25 cellular contexts compared by ENCODE assay signal in the genomic region with DNA sequence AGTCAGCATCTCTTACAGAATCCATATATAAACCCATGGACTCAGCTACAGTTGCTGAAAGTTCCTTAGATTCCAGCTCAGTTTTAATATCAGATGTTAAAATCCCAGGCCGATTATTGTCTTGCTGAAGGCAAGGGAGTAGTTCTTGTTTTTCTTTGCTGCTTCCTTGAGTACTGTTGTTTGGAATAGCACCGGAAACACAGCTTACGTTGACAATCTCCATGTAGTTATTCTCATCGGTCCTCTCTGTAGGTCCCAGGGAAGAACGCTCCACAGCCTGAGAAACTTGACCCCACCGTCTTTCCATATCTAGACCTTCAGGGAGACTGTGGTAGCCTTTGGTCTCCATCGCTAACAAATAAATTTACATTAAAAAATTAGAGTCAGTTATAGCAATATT.
"Had no signal": no experiment of that assay in that cellular context is flagged by ENCODE, and none has a peak within 500 bp of the region (broad histone marks: within the 10 kb centered on the region; RNA-seq: fewer than 3 reads in every experiment).

No MANE protein-coding gene starts in this region.

- H3K9me3 Mint-ChIP-seq: activated naive CD4-positive, alpha-beta T cell treated with anti-CD3 and anti-CD28 coated beads, Interleukin-2, amount 50 U/mL, for 72 hours; activated naive CD8-positive, alpha-beta T cell treated with anti-CD3 and anti-CD28 coated beads, Interleukin-2, amount 50 U/mL, for 24 hours; activated T-cell treated with anti-CD3 and anti-CD28 coated beads, Interleukin-2, amount 50 U/mL, for 24 hours; activated T-helper 1 cell treated with anti-CD3 and anti-CD28 coated beads, Interleukin-12 subunit alpha, Interleukin-12 subunit beta, Interleukin-2, Interleukin-4 antibody, amounts not matched to agents 30 ng/mL and 10 ng/mL and 1 ng/mL, durations not matched to agents 14 hours and 24 hours and 36 hours; T-helper 1 cell treated with Interleukin-12 subunit alpha and Interleukin-12 subunit beta and Interleukin-4 antibody, amounts not matched to agents 30 μg/mL and 1 μg/mL, for 36 hours had no signal

- H3K4me3 Mint-ChIP-seq: activated CD8-positive, alpha-beta memory T cell treated with anti-CD3 and anti-CD28 coated beads, Interleukin-2, amount 10 ng/mL, durations not matched to agents 7 days and 5 days; activated naive CD8-positive, alpha-beta T cell treated with anti-CD3 and anti-CD28 coated beads, Interleukin-2, amount 50 U/mL, for 24 hours; activated T-cell treated with anti-CD3 and anti-CD28 coated beads, Interleukin-2, amount 50 U/mL, for 24 hours; activated T-helper 1 cell treated with anti-CD3 and anti-CD28 coated beads, Interleukin-12 subunit alpha, Interleukin-12 subunit beta, Interleukin-2, Interleukin-4 antibody, amounts not matched to agents 30 ng/mL and 10 ng/mL and 1 ng/mL, durations not matched to agents 14 hours and 24 hours and 36 hours; T-helper 1 cell treated with Interleukin-12 subunit alpha and Interleukin-12 subunit beta and Interleukin-4 antibody, amounts not matched to agents 30 μg/mL and 1 μg/mL, for 36 hours had no signal

- H3K4me3 ChIP-seq: ascending aorta, body of pancreas, K562, Peyer's patch had no signal

- ATAC-seq: activated CD4-positive, CD25-positive, alpha-beta regulatory T cell treated with anti-CD3 and anti-CD28 coated beads, Interleukin-2, amount 50 U/mL, for 24 hours; activated CD8-positive, alpha-beta memory T cell treated with anti-CD3 and anti-CD28 coated beads, Interleukin-2, amount 10 ng/mL, durations not matched to agents 7 days and 5 days; activated naive CD4-positive, alpha-beta T cell treated with anti-CD3 and anti-CD28 coated beads, Interleukin-2, amount 50 U/mL, for 72 hours; activated naive CD8-positive, alpha-beta T cell treated with anti-CD3 and anti-CD28 coated beads, Interleukin-2, amount 50 U/mL, for 24 hours; body of pancreas; K562 had no signal

- H3K27ac ChIP-seq: ascending aorta, RWPE1 had no signal

- H3K27ac Mint-ChIP-seq: activated CD8-positive, alpha-beta memory T cell treated with anti-CD3 and anti-CD28 coated beads, Interleukin-2, amount 10 ng/mL, durations not matched to agents 7 days and 5 days; activated naive CD4-positive, alpha-beta T cell treated with anti-CD3 and anti-CD28 coated beads, Interleukin-2, amount 50 U/mL, for 72 hours; activated naive CD8-positive, alpha-beta T cell treated with anti-CD3 and anti-CD28 coated beads, Interleukin-2, amount 50 U/mL, for 24 hours; activated T-cell treated with anti-CD3 and anti-CD28 coated beads, Interleukin-2, amount 50 U/mL, for 24 hours; activated T-helper 1 cell treated with anti-CD3 and anti-CD28 coated beads, Interleukin-12 subunit alpha, Interleukin-12 subunit beta, Interleukin-2, Interleukin-4 antibody, amounts not matched to agents 30 ng/mL and 10 ng/mL and 1 ng/mL, durations not matched to agents 14 hours and 24 hours and 36 hours; T-helper 1 cell treated with Interleukin-12 subunit alpha and Interleukin-12 subunit beta and Interleukin-4 antibody, amounts not matched to agents 30 μg/mL and 1 μg/mL, for 36 hours had no signal

- DNase-seq: activated CD4-positive, alpha-beta T cell treated with anti-CD3 and anti-CD28 coated beads for 48 hours; activated CD4-positive, alpha-beta T cell treated with anti-CD3 and anti-CD28 coated beads, Interleukin-2, amount 50 U/mL, for 4 hours; activated CD8-positive, alpha-beta memory T cell treated with anti-CD3 and anti-CD28 coated beads, Interleukin-2, amount 10 ng/mL, durations not matched to agents 7 days and 5 days; activated effector memory CD4-positive, alpha-beta T cell treated with Interleukin-2 at 50 U/mL for 16 hours; activated naive CD4-positive, alpha-beta T cell; activated naive CD8-positive, alpha-beta T cell treated with anti-CD3 and anti-CD28 coated beads, Interleukin-2, amount 50 U/mL, for 24 hours; activated T-cell treated with anti-CD3 and anti-CD28 coated beads, Interleukin-2, amount 50 U/mL, for 24 hours; amniotic stem cell; Karpas-422; NCI-H1048; NCI-H146; NCI-H187 treated with DMSO at 0.1 percent for 48 hours; NCI-H2081 treated with DMSO at 0.1 percent for 48 hours; NCI-H446; NCI-H524; Peyer's patch; SHP77 treated with DMSO at 0.1 percent for 48 hours had no signal

- H3K36me3 ChIP-seq: ascending aorta had no signal

- H3K36me3 Mint-ChIP-seq: activated naive CD4-positive, alpha-beta T cell treated with anti-CD3 and anti-CD28 coated beads, Interleukin-2, amount 50 U/mL, for 72 hours had no signal

- H3K27me3 Mint-ChIP-seq: activated naive CD8-positive, alpha-beta T cell treated with anti-CD3 and anti-CD28 coated beads, Interleukin-2, amount 50 U/mL, for 24 hours; activated T-cell treated with anti-CD3 and anti-CD28 coated beads, Interleukin-2, amount 50 U/mL, for 24 hours had no signal

- H3K9me3 ChIP-seq: ascending aorta, body of pancreas, Peyer's patch had no signal

- H3K27me3 ChIP-seq: ascending aorta, body of pancreas, Peyer's patch had no signal
